In the genomic region with DNA sequence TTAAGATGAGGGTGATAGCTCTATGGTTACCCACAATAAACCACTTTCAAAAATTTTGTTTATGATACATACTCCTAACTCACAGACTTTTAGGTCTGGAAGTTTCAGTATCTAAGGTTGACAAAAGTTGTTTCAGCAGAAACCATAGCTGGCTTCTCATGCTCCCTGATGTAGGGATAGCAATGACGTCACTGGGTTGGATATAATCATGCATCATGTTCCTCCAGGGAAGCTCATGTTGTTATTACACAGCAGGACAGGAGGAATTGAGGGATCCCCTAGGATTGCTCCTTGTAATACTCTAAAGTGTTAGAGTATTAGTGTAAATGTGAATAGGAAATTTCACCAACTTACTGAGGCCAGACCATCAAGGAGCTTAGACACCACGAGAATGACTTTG, we compare ENCODE assay signal across 24 cellular contexts. TPM values are rescaled to one million over a fixed set of nuclear protein-coding genes. Genes with fewer than 3 reads are reported as not detected.
DNase-seq lines count a peak whose midpoint lies in the region; ATAC-seq and TF ChIP-seq lines count a peak whose summit lies in the region.
"Had no signal": no experiment of that assay in that cellular context is flagged by ENCODE, and none has a peak within 500 bp of the region (broad histone marks: within the 10 kb centered on the region; RNA-seq: fewer than 3 reads in every experiment).

No MANE protein-coding gene starts in this region.

- H3K27ac Mint-ChIP-seq in CD4-positive, alpha-beta T cell: peak overlapping the region; percentile 76
- peak overlapping the region in 7 of 10 donors; percentile 16 to 92 (median 79) for H3K27ac Mint-ChIP-seq in naive thymus-derived CD8-positive, alpha-beta T cell
- H3K27ac Mint-ChIP-seq: activated naive CD4-positive, alpha-beta T cell treated with anti-CD3 and anti-CD28 coated beads for 36 hours; stimulated activated memory B cell treated with anti-CD40 and anti-IgM and Interleukin-4, amounts not matched to agents 10 μg/mL and 1 μg/mL and 100 μg/mL, for 72 hours; type B pancreatic cell had no signal

- peaks cover 4% of the 10 kb centered on the region for H3K4me1 ChIP-seq in fibroblast of lung (ENCODE audit: control insufficient read depth, extremely low read depth, insufficient read depth, low read length)

- no peak overlapping the region for H3K9ac ChIP-seq in fibroblast of lung (ENCODE audit: insufficient read depth, low read length)
- H3K9ac ChIP-seq: KMS-11 had no signal

- H3K79me2 ChIP-seq in fibroblast of lung (ENCODE audit: control insufficient read depth, insufficient read depth, low read length): no peaks in the 10 kb centered on the region

- peaks cover 26% of the 10 kb centered on the region for H3K36me3 Mint-ChIP-seq in CD4-positive, alpha-beta T cell (ENCODE audit: low read depth)
- H3K36me3 Mint-ChIP-seq in naive thymus-derived CD8-positive, alpha-beta T cell: peaks cover 5 to 29% (median 12%) of the 10 kb centered on the region in 3 donors
- H3K36me3 Mint-ChIP-seq: type B pancreatic cell had no signal

- H3K27ac ChIP-seq in CD4-positive, alpha-beta T cell (ENCODE audit: low read depth, low read length): no peak overlapping the region
- H3K27ac ChIP-seq in fibroblast of lung (ENCODE audit: insufficient read depth, low read length): peak overlapping the region; percentile 63
- H3K27ac ChIP-seq: KMS-11, WERI-Rb-1 had no signal

- H2AFZ ChIP-seq in fibroblast of lung (ENCODE audit: low read length): no peak overlapping the region

- no peak overlapping the region for H3K4me3 Mint-ChIP-seq in CD4-positive, alpha-beta T cell
- H3K4me3 Mint-ChIP-seq in naive thymus-derived CD8-positive, alpha-beta T cell: no peak overlapping the region
- H3K4me3 Mint-ChIP-seq: activated CD4-positive, alpha-beta memory T cell treated with anti-CD3 and anti-CD28 coated beads for 36 hours; activated naive CD4-positive, alpha-beta T cell treated with anti-CD3 and anti-CD28 coated beads for 36 hours; neural crest cell; stimulated activated memory B cell treated with anti-CD40 and anti-IgM and Interleukin-4, amounts not matched to agents 10 μg/mL and 1 μg/mL and 100 μg/mL, for 72 hours; type B pancreatic cell had no signal

- H3K36me3 ChIP-seq in fibroblast of lung (ENCODE audit: control insufficient read depth, insufficient read depth, low read length): no peaks in the 10 kb centered on the region
- H3K36me3 ChIP-seq: WERI-Rb-1 had no signal

- CTCF ChIA-PET in CD4-positive, alpha-beta T cell (lab: Charles Lee): interaction anchor here (0.6 to 1.9 kb wide), 3 partner anchors 13 to 430 kb away, joined by 4 to 5 read pairs (median 5); no protein-coding TSS in a partner anchor

- no peaks in the 10 kb centered on the region for H3K27me3 Mint-ChIP-seq in CD4-positive, alpha-beta T cell
- H3K27me3 Mint-ChIP-seq in naive thymus-derived CD8-positive, alpha-beta T cell: no peaks in the 10 kb centered on the region
- H3K27me3 Mint-ChIP-seq: activated CD4-positive, alpha-beta memory T cell treated with anti-CD3 and anti-CD28 coated beads for 36 hours; stimulated activated memory B cell treated with anti-CD40 and anti-IgM and Interleukin-4, amounts not matched to agents 10 μg/mL and 1 μg/mL and 100 μg/mL, for 72 hours had no signal

- no peak for TF ChIP-seq CTCF in CD4-positive, alpha-beta T cell (IDR thresholded peaks at IDR 0.05)
- TF ChIP-seq CTCF in fibroblast of lung (conservative IDR thresholded peaks at IDR 0.05 in 1 of 2, IDR thresholded peaks at IDR 0.05 in 1 of 2; ENCODE audit: low read depth in 1 of 2, low read length in 2 of 2): no peak

- no peaks in the 10 kb centered on the region for H3K27me3 ChIP-seq in CD4-positive, alpha-beta T cell (ENCODE audit: control insufficient read depth, insufficient read depth, low read length)
- peaks cover 5% of the 10 kb centered on the region for H3K27me3 ChIP-seq in fibroblast of lung (ENCODE audit: control insufficient read depth, insufficient read depth, low read length)

- no peak overlapping the region for H3K4me3 ChIP-seq in fibroblast of lung (replicated peaks in 1 of 4; ENCODE audit: control extremely low read depth in 1 of 4, insufficient read depth in 1 of 4, low read depth in 3 of 4, low read length in 4 of 4)

- POLR2A ChIA-PET in CD4-positive, alpha-beta T cell (lab: Charles Lee): interaction anchor here (1.4 kb wide), 1 partner anchor 23 kb away, joined by 5 read pairs; a partner anchor contains a TSS
- POLR2A ChIA-PET in naive thymus-derived CD8-positive, alpha-beta T cell (lab: Charles Lee): interaction anchor here (0.8 kb wide), 1 partner anchor 116 kb away, joined by 3 read pairs; a partner anchor contains a TSS

- no peak for ATAC-seq in CD4-positive, alpha-beta T cell (ENCODE audit: poor library complexity)
- no peak for ATAC-seq in naive thymus-derived CD8-positive, alpha-beta T cell
- ATAC-seq in GM21576 (IDR thresholded peaks at IDR 0.05; ENCODE audit: unreplicated experiment): no peak
- no peak for ATAC-seq in GM19463 (IDR thresholded peaks at IDR 0.05; ENCODE audit: unreplicated experiment)
- ATAC-seq: stimulated activated memory B cell treated with anti-CD40 and anti-IgM and Interleukin-4, amounts not matched to agents 10 μg/mL and 1 μg/mL and 100 μg/mL, for 72 hours had no signal

- H3K9me3 Mint-ChIP-seq in CD4-positive, alpha-beta T cell: no peaks in the 10 kb centered on the region
- H3K9me3 Mint-ChIP-seq in naive thymus-derived CD8-positive, alpha-beta T cell: no peaks in the 10 kb centered on the region
- H3K9me3 Mint-ChIP-seq: activated CD4-positive, alpha-beta memory T cell treated with anti-CD3 and anti-CD28 coated beads for 36 hours; activated naive CD4-positive, alpha-beta T cell treated with anti-CD3 and anti-CD28 coated beads for 36 hours; neural crest cell; stimulated activated memory B cell treated with anti-CD40 and anti-IgM and Interleukin-4, amounts not matched to agents 10 μg/mL and 1 μg/mL and 100 μg/mL, for 72 hours; type B pancreatic cell had no signal

- H3K9me3 ChIP-seq in CD4-positive, alpha-beta T cell (ENCODE audit: control insufficient read depth, low read length): no peaks in the 10 kb centered on the region
- H3K9me3 ChIP-seq in fibroblast of lung (ENCODE audit: control insufficient read depth, insufficient read depth, low read depth, low read length): no peaks in the 10 kb centered on the region

- no peaks in the 10 kb centered on the region for H4K20me1 ChIP-seq in fibroblast of lung (ENCODE audit: control insufficient read depth, extremely low read depth, insufficient read depth, low read length)

- H3K4me2 ChIP-seq in fibroblast of lung (ENCODE audit: extremely low read depth, insufficient read depth, low read length): no peak overlapping the region
- H3K4me2 ChIP-seq: KMS-11 had no signal

- no peak for DNase-seq in CD4-positive, alpha-beta T cell
- peak; percentile 15 for DNase-seq in M059J (ENCODE audit: low read depth)
- peak in 1 of 2 donors; percentile 46 for DNase-seq in fibroblast of lung (ENCODE audit: low read depth in 2 of 2)
- no peak for DNase-seq in naive thymus-derived CD8-positive, alpha-beta T cell
- DNase-seq in GDM1 (lab: John Stamatoyannopoulos, UW): no peak
- DNase-seq in A172 (ENCODE audit: low spot score): no peak
- DNase-seq: activated CD4-positive, alpha-beta memory T cell treated with anti-CD3 and anti-CD28 coated beads for 36 hours; activated naive CD4-positive, alpha-beta T cell treated with anti-CD3 and anti-CD28 coated beads for 36 hours; activated T-cell treated with anti-CD3 and anti-CD28 coated beads, Interleukin-2, amount 50 U/mL, for 1 hour; dermis blood vessel endothelial cell; erythroblast; NCI-H1105; NCI-H2107; NCI-H510A treated with DMSO at 0.1 percent for 48 hours; SHP77; stimulated activated CD4-positive, alpha-beta T cell treated with anti-CD3 and anti-CD28 coated beads, Interleukin-15, amount 100 ng/mL, for 24 hours; WERI-Rb-1 had no signal

- H3K4me1 Mint-ChIP-seq in CD4-positive, alpha-beta T cell (ENCODE audit: low read depth): peaks cover 17% of the 10 kb centered on the region
- H3K4me1 Mint-ChIP-seq in naive thymus-derived CD8-positive, alpha-beta T cell: peaks cover 16 to 48% (median 34%) of the 10 kb centered on the region in 4 donors
- H3K4me1 Mint-ChIP-seq: neural crest cell; stimulated activated memory B cell treated with anti-CD40 and anti-IgM and Interleukin-4, amounts not matched to agents 10 μg/mL and 1 μg/mL and 100 μg/mL, for 72 hours had no signal

- intact Hi-C loops in CD4-positive, alpha-beta T cell (cut with DNase I, micrococcal nuclease): no loop called here

RNA-seq across cellular contexts. Expression of a gene that starts 23.6 kb away (rescaled TPM):
- 100 to 1,000 TPM; 111 to 116 TPM for total RNA-seq in CD4-positive, alpha-beta T cell
- 11.7 and 12.4 TPM in 2 replicates for total RNA-seq in M059J (2014; rRNA removed; shearing (Covaris generic))
- 32.4 and 42.3 TPM in 2 replicates for total RNA-seq in fibroblast of lung
- polyA plus RNA-seq in fibroblast of lung: 15.6 and 22.5 TPM in 2 replicates
- polyA plus RNA-seq in fibroblast of lung (2012): 22.1 and 29.8 TPM in 2 replicates
- polyA minus RNA-seq in fibroblast of lung (ENCODE audit: low replicate concordance): 32.4 and 37.5 TPM in 2 replicates
- 100 to 1,000 TPM; 215 to 231 TPM for total RNA-seq in naive thymus-derived CD8-positive, alpha-beta T cell
- polyA plus RNA-seq in naive thymus-derived CD8-positive, alpha-beta T cell: 10 to 100 TPM; 44.6 to 89.5 (median 72.0) TPM
- 3.1 and 3.9 TPM in 2 replicates for total RNA-seq in A172 (2014; rRNA removed; shearing (Covaris generic))
- total RNA-seq: H1, neural crest cell had no signal
